Comparison of ENCODE assay signal across 23 cellular contexts in genomic region chr10:91159254-91159783, GRCh38.
DNase-seq lines count a peak whose midpoint lies in the region; ATAC-seq and TF ChIP-seq lines count a peak whose summit lies in the region.
"Had no signal": no experiment of that assay in that cellular context is flagged by ENCODE, and none has a peak within 500 bp of the region (broad histone marks: within the 10 kb centered on the region; RNA-seq: fewer than 3 reads in every experiment).

No MANE protein-coding gene starts in this region.

- H3K9ac ChIP-seq in GM23248, result no peak overlapping the region
- H3K9ac ChIP-seq: BLaER1 had no signal

- no peak overlapping the region for H3K4me2 ChIP-seq in GM23248 (ENCODE audit: unreplicated experiment)
- H3K4me2 ChIP-seq: BLaER1 had no signal

- no peaks in the 10 kb centered on the region for H3K9me2 ChIP-seq in GM23248 (ENCODE audit: insufficient read depth)

- DNase-seq in GM23248 (peak; percentile 20), astrocyte of the hippocampus (ENCODE audit: low read depth, low spot score) (peak; percentile 7), foreskin fibroblast (peak; percentile 16 to 49), putamen (ENCODE audit: low spot score) (peak; percentile 7), NCI-H1436 treated with DMSO at 0.1 percent for 48 hours (lab: John Stamatoyannopoulos, UW) (no peak)
- no peak for DNase-seq in stimulated activated naive CD4-positive, alpha-beta T cell treated with Interleukin-2 at 50 U/mL for 16 hours (lab: John Stamatoyannopoulos, UW)
- DNase-seq in activated effector memory CD4-positive, alpha-beta T cell treated with anti-CD3 and anti-CD28 coated beads, Interleukin-2, amount 50 U/mL, for 16 hours, result no peak
- DNase-seq: CD4-positive, CD25-positive, alpha-beta regulatory T cell; DMS153; DND-41; HCEC 1CT; NCI-H1092 treated with DMSO at 0.1 percent for 48 hours; NCI-H146; NCI-H1930; NCI-H2107; NCI-H2227 treated with DMSO at 0.1 percent for 48 hours; NCI-H69; SHP77 had no signal

- no peak for TF ChIP-seq CTCF in foreskin fibroblast (IDR thresholded peaks at IDR 0.05; ENCODE audit: low read depth, low read length)

- H3K4me3 ChIP-seq in GM23248 (no peak overlapping the region), foreskin fibroblast (ENCODE audit: low read depth in 1 of 2, low read length in 2 of 2) (no peak overlapping the region)
- H3K4me3 ChIP-seq: BLaER1 had no signal

- H3K4me1 ChIP-seq in GM23248 (ENCODE audit: insufficient read depth), result peaks cover 6% of the 10 kb centered on the region; the same call in 1 of the 2 replicates

- no peak overlapping the region for H3K27ac ChIP-seq in GM23248
- H3K27ac ChIP-seq: BLaER1, HL-60, RWPE1 had no signal

- H3K36me3 ChIP-seq in GM23248 (ENCODE audit: low read depth), result no peaks in the 10 kb centered on the region
- H3K36me3 ChIP-seq: BLaER1 had no signal

- 95 to 100% methylated on average over 2 of the region's 2 CpGs for WGBS in GM23248 (ENCODE audit: low coverage in 1 of 2, low lambda C conversion rate in 2 of 2, missing lambda C conversion rate in 2 of 2), 2 experiments

- H3K79me2 ChIP-seq in GM23248 (ENCODE audit: insufficient read depth), result peaks cover 4% of the 10 kb centered on the region

- in situ Hi-C loops in GM23248 (cut with MboI), result no loop called here

- no peaks in the 10 kb centered on the region for H3K9me3 ChIP-seq in GM23248 (ENCODE audit: low read depth)
- H3K9me3 ChIP-seq: BLaER1 had no signal

- H2AFZ ChIP-seq in GM23248, result no peak overlapping the region

- no peaks in the 10 kb centered on the region for H3K27me3 ChIP-seq in GM23248 (replicated peaks; ENCODE audit: insufficient read depth)

- ATAC-seq in GM19035 (IDR thresholded peaks at IDR 0.05; ENCODE audit: unreplicated experiment), result no peak
- ATAC-seq: Panc1 had no signal

- no peaks in the 10 kb centered on the region for H4K20me1 ChIP-seq in GM23248 (ENCODE audit: insufficient read depth)

- H3F3A ChIP-seq in GM23248 (ENCODE audit: insufficient read depth), result peaks cover 3% of the 10 kb centered on the region

Comparison
In these comparisons a context has a peak if more than half of its experiments do, and no peak if none do; other contexts are left out.
1. DNase-seq: peak in GM23248 (single experiment), astrocyte of the hippocampus (single experiment), foreskin fibroblast (2 of 2) and putamen (single experiment); none in NCI-H1436 treated with DMSO at 0.1 percent for 48 hours (single experiment), stimulated activated naive CD4-positive, alpha-beta T cell treated with Interleukin-2 at 50 U/mL for 16 hours (single experiment) and activated effector memory CD4-positive, alpha-beta T cell treated with anti-CD3 and anti-CD28 coated beads, Interleukin-2, amount 50 U/mL, for 16 hours (single experiment).